Comparison of ENCODE assay signal across 40 cellular contexts in the genomic region with DNA sequence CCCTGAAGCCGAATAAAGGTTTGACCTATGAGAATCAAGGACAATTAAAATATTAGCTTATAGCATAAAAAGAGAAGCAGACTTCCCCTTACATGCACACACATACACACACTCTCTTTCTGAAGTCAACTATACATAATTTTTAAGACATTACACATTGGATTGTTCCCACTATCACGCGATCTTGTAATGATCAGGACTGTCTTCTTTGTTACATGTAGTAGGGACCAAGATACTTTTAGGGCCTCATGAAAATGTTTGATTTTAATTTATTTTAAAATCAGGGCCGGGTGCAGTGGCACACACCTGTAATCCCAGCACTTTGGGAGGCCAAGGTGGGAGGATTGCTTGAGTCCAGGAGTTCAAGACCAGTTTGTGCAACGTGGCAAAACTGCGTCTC.
"Had no signal": no experiment of that assay in that cellular context is flagged by ENCODE, and none has a peak within 500 bp of the region (broad histone marks: within the 10 kb centered on the region; RNA-seq: fewer than 3 reads in every experiment).

No MANE protein-coding gene starts in this region.

- FAIRE-seq: astrocyte, bronchial epithelial cell had no signal

- H3K4me3 ChIP-seq: adrenal gland, ascending aorta, body of pancreas, breast epithelium, cardiac muscle cell had no signal

- DNase-seq: activated effector memory CD4-positive, alpha-beta T cell treated with anti-CD3 and anti-CD28 coated beads, Interleukin-2, amount 50 U/mL, for 16 hours; activated effector memory CD4-positive, alpha-beta T cell treated with Interleukin-2 at 50 U/mL for 16 hours; activated gamma-delta T cell; activated gamma-delta T cell treated with Interleukin-2 at 50 U/mL for 16 hours; activated naive CD4-positive, alpha-beta T cell; activated naive CD4-positive, alpha-beta T cell treated with anti-CD3 and anti-CD28 coated beads for 36 hours; activated naive CD4-positive, alpha-beta T cell treated with anti-CD3 and anti-CD28 coated beads, Interleukin-2, amount 10 ng/mL, durations not matched to agents 7 days and 5 days; activated naive CD4-positive, alpha-beta T cell treated with anti-CD3 and anti-CD28 coated beads, Interleukin-2, amount 50 U/mL, for 16 hours; activated naive CD4-positive, alpha-beta T cell treated with Interleukin-2 at 50 U/mL for 16 hours; activated naive CD8-positive, alpha-beta T cell treated with anti-CD3 and anti-CD28 coated beads for 36 hours; activated naive CD8-positive, alpha-beta T cell treated with anti-CD3 and anti-CD28 coated beads, Interleukin-2, amount 10 ng/mL, durations not matched to agents 7 days and 5 days; activated naive CD8-positive, alpha-beta T cell treated with anti-CD3 and anti-CD28 coated beads, Interleukin-2, amount 50 U/mL, for 24 hours; activated T-cell treated with anti-CD3 and anti-CD28 coated beads, Interleukin-2, amount 50 U/mL, for 1 hour; activated T-cell treated with anti-CD3 and anti-CD28 coated beads, Interleukin-2, amount 50 U/mL, for 24 hours; activated T-cell treated with anti-CD3 and anti-CD28 coated beads, Interleukin-2, amount 50 U/mL, for 4 hours; activated T-cell treated with anti-CD3 and anti-CD28 coated beads, Interleukin-2, amount 50 U/mL, for 48 hours; activated T-cell treated with anti-CD3 and anti-CD28 coated beads, Interleukin-2, amount 50 U/mL, for 72 hours; adrenal gland; amniotic stem cell; amygdala; anterior cingulate cortex; aorta; body of pancreas; brain microvascular endothelial cell; caudate nucleus; central memory CD4-positive, alpha-beta T cell; cerebellar nuclear complex had no signal

- H3K36me3 ChIP-seq: adrenal gland, ascending aorta, brain microvascular endothelial cell, breast epithelium, cardiac muscle cell had no signal

- ATAC-seq: activated naive CD4-positive, alpha-beta T cell treated with anti-CD3 and anti-CD28 coated beads, Interleukin-2, amount 50 U/mL, for 72 hours; activated naive CD8-positive, alpha-beta T cell treated with anti-CD3 and anti-CD28 coated beads, Interleukin-2, amount 50 U/mL, for 24 hours; activated T-cell treated with anti-CD3 and anti-CD28 coated beads, Interleukin-2, amount 50 U/mL, for 4 hours; activated T-cell treated with anti-CD3 and anti-CD28 coated beads, Interleukin-2, amount 50 U/mL, for 72 hours; activated T-helper 17 cell treated with anti-CD3 and anti-CD28 coated beads, Interleukin-2, amount 50 U/mL, for 72 hours; body of pancreas had no signal

- H3K4me1 Mint-ChIP-seq: activated naive CD4-positive, alpha-beta T cell treated with anti-CD3 and anti-CD28 coated beads, Interleukin-2, amount 10 ng/mL, durations not matched to agents 7 days and 5 days; activated naive CD4-positive, alpha-beta T cell treated with anti-CD3 and anti-CD28 coated beads, Interleukin-2, amount 50 U/mL, for 24 hours; activated naive CD8-positive, alpha-beta T cell treated with anti-CD3 and anti-CD28 coated beads for 36 hours; activated naive CD8-positive, alpha-beta T cell treated with anti-CD3 and anti-CD28 coated beads, Interleukin-2, amount 50 U/mL, for 24 hours; central memory CD8-positive, alpha-beta T cell had no signal

- H3K27ac ChIP-seq: adrenal gland, ascending aorta, brain microvascular endothelial cell, breast epithelium, cardiac muscle cell had no signal

- H3K27me3 ChIP-seq: adrenal gland, ascending aorta, body of pancreas, brain microvascular endothelial cell, breast epithelium, cardiac muscle cell had no signal

- H3K36me3 Mint-ChIP-seq: activated naive CD4-positive, alpha-beta T cell treated with anti-CD3 and anti-CD28 coated beads, Interleukin-2, amount 10 ng/mL, durations not matched to agents 7 days and 5 days; activated naive CD4-positive, alpha-beta T cell treated with anti-CD3 and anti-CD28 coated beads, Interleukin-2, amount 50 U/mL, for 24 hours; activated naive CD4-positive, alpha-beta T cell treated with anti-CD3 and anti-CD28 coated beads, Interleukin-2, amount 50 U/mL, for 72 hours; activated naive CD8-positive, alpha-beta T cell treated with anti-CD3 and anti-CD28 coated beads for 36 hours; activated naive CD8-positive, alpha-beta T cell treated with anti-CD3 and anti-CD28 coated beads, Interleukin-2, amount 10 ng/mL, durations not matched to agents 7 days and 5 days; brain had no signal

- H3K27me3 Mint-ChIP-seq: activated naive CD4-positive, alpha-beta T cell treated with anti-CD3 and anti-CD28 coated beads, Interleukin-2, amount 50 U/mL, for 24 hours; activated naive CD8-positive, alpha-beta T cell; activated T-cell treated with anti-CD3 and anti-CD28 coated beads, Interleukin-2, amount 50 U/mL, for 24 hours had no signal

- H3K27ac Mint-ChIP-seq: activated naive CD4-positive, alpha-beta T cell treated with anti-CD3 and anti-CD28 coated beads for 36 hours; activated naive CD4-positive, alpha-beta T cell treated with anti-CD3 and anti-CD28 coated beads, Interleukin-2, amount 10 ng/mL, durations not matched to agents 7 days and 5 days; activated naive CD4-positive, alpha-beta T cell treated with anti-CD3 and anti-CD28 coated beads, Interleukin-2, amount 50 U/mL, for 24 hours; activated naive CD4-positive, alpha-beta T cell treated with anti-CD3 and anti-CD28 coated beads, Interleukin-2, amount 50 U/mL, for 72 hours; activated naive CD8-positive, alpha-beta T cell; activated naive CD8-positive, alpha-beta T cell treated with anti-CD3 and anti-CD28 coated beads for 36 hours; activated naive CD8-positive, alpha-beta T cell treated with anti-CD3 and anti-CD28 coated beads, Interleukin-2, amount 10 ng/mL, durations not matched to agents 7 days and 5 days; activated naive CD8-positive, alpha-beta T cell treated with anti-CD3 and anti-CD28 coated beads, Interleukin-2, amount 50 U/mL, for 24 hours; activated T-cell treated with anti-CD3 and anti-CD28 coated beads, Interleukin-2, amount 50 U/mL, for 24 hours; activated T-cell treated with anti-CD3 and anti-CD28 coated beads, Interleukin-2, amount 50 U/mL, for 72 hours; activated T-helper 1 cell treated with anti-CD3 and anti-CD28 coated beads, Interleukin-12 subunit alpha, Interleukin-12 subunit beta, Interleukin-2, Interleukin-4 antibody, amounts not matched to agents 30 ng/mL and 10 ng/mL and 1 ng/mL, durations not matched to agents 14 hours and 24 hours and 36 hours; activated T-helper 17 cell treated with anti-CD3 and anti-CD28 coated beads, Interleukin-2, amount 50 U/mL, for 72 hours; activated T-helper 2 cell treated with anti-CD3 and anti-CD28 coated beads, Interferon-gamma antibody, Interleukin-2, Interleukin-4, amounts not matched to agents 10 μg/mL and 5 μg/mL and 100 μg/mL, durations not matched to agents 14 hours and 24 hours and 36 hours had no signal

- H3K4me1 ChIP-seq: breast epithelium had no signal

- H3K9me3 ChIP-seq: adrenal gland, ascending aorta, body of pancreas, breast epithelium had no signal

- H3K4me3 Mint-ChIP-seq: activated naive CD4-positive, alpha-beta T cell treated with anti-CD3 and anti-CD28 coated beads for 36 hours; activated naive CD4-positive, alpha-beta T cell treated with anti-CD3 and anti-CD28 coated beads, Interleukin-2, amount 10 ng/mL, durations not matched to agents 7 days and 5 days; activated naive CD4-positive, alpha-beta T cell treated with anti-CD3 and anti-CD28 coated beads, Interleukin-2, amount 50 U/mL, for 24 hours; activated naive CD8-positive, alpha-beta T cell; activated naive CD8-positive, alpha-beta T cell treated with anti-CD3 and anti-CD28 coated beads for 36 hours; activated naive CD8-positive, alpha-beta T cell treated with anti-CD3 and anti-CD28 coated beads, Interleukin-2, amount 10 ng/mL, durations not matched to agents 7 days and 5 days; activated naive CD8-positive, alpha-beta T cell treated with anti-CD3 and anti-CD28 coated beads, Interleukin-2, amount 50 U/mL, for 24 hours; activated T-cell treated with anti-CD3 and anti-CD28 coated beads, Interleukin-2, amount 50 U/mL, for 24 hours; activated T-cell treated with anti-CD3 and anti-CD28 coated beads, Interleukin-2, amount 50 U/mL, for 4 hours; activated T-cell treated with anti-CD3 and anti-CD28 coated beads, Interleukin-2, amount 50 U/mL, for 72 hours; activated T-helper 1 cell treated with anti-CD3 and anti-CD28 coated beads, Interleukin-12 subunit alpha, Interleukin-12 subunit beta, Interleukin-2, Interleukin-4 antibody, amounts not matched to agents 30 ng/mL and 10 ng/mL and 1 ng/mL, durations not matched to agents 14 hours and 24 hours and 36 hours; activated T-helper 17 cell treated with anti-CD3 and anti-CD28 coated beads, Interleukin-2, amount 50 U/mL, for 72 hours; brain; central memory CD8-positive, alpha-beta T cell had no signal

- H3K9me3 Mint-ChIP-seq: activated naive CD4-positive, alpha-beta T cell treated with anti-CD3 and anti-CD28 coated beads for 36 hours; activated naive CD4-positive, alpha-beta T cell treated with anti-CD3 and anti-CD28 coated beads, Interleukin-2, amount 10 ng/mL, durations not matched to agents 7 days and 5 days; activated naive CD4-positive, alpha-beta T cell treated with anti-CD3 and anti-CD28 coated beads, Interleukin-2, amount 50 U/mL, for 24 hours; activated naive CD8-positive, alpha-beta T cell treated with anti-CD3 and anti-CD28 coated beads for 36 hours; activated naive CD8-positive, alpha-beta T cell treated with anti-CD3 and anti-CD28 coated beads, Interleukin-2, amount 50 U/mL, for 24 hours; activated T-cell treated with anti-CD3 and anti-CD28 coated beads, Interleukin-2, amount 50 U/mL, for 24 hours; activated T-cell treated with anti-CD3 and anti-CD28 coated beads, Interleukin-2, amount 50 U/mL, for 4 hours; activated T-cell treated with anti-CD3 and anti-CD28 coated beads, Interleukin-2, amount 50 U/mL, for 72 hours; activated T-helper 1 cell treated with anti-CD3 and anti-CD28 coated beads, Interleukin-12 subunit alpha, Interleukin-12 subunit beta, Interleukin-2, Interleukin-4 antibody, amounts not matched to agents 30 ng/mL and 10 ng/mL and 1 ng/mL, durations not matched to agents 14 hours and 24 hours and 36 hours; activated T-helper 17 cell treated with anti-CD3 and anti-CD28 coated beads, Interleukin-2, amount 50 U/mL, for 72 hours; activated T-helper 2 cell treated with anti-CD3 and anti-CD28 coated beads, Interferon-gamma antibody, Interleukin-2, Interleukin-4, amounts not matched to agents 10 μg/mL and 5 μg/mL and 100 μg/mL, durations not matched to agents 14 hours and 24 hours and 36 hours; central memory CD8-positive, alpha-beta T cell had no signal
